In genomic region chr15:91865903-91866302, GRCh38 we compare ENCODE assay signal across 9 cellular contexts. TPM values are rescaled to one million over a fixed set of nuclear protein-coding genes. Genes with fewer than 3 reads are reported as not detected.
DNase-seq lines count a peak whose midpoint lies in the region; TF ChIP-seq lines count a peak whose summit lies in the region.
"Had no signal": no experiment of that assay in that cellular context is flagged by ENCODE, and none has a peak within 500 bp of the region (broad histone marks: within the 10 kb centered on the region; RNA-seq: fewer than 3 reads in every experiment).

No MANE protein-coding gene starts in this region.

- no peaks in the 10 kb centered on the region for H3K9me2 ChIP-seq in SK-N-SH

- H3K36me3 ChIP-seq in SK-N-SH (replicated peaks in 1 of 2; ENCODE audit: control insufficient read depth in 1 of 2, insufficient read depth in 2 of 2, low read length in 1 of 2) (no peaks in the 10 kb centered on the region), smooth muscle cell (ENCODE audit: low read depth) (no peaks in the 10 kb centered on the region)

- no peak for TF ChIP-seq EP300 in SK-N-SH (IDR thresholded peaks at IDR 0.05; ENCODE audit: borderline replicate concordance in 1 of 2, low read depth in 1 of 2, low read length in 1 of 2)

- H3K79me2 ChIP-seq in SK-N-SH (ENCODE audit: insufficient read depth) (peaks cover 48% of the 10 kb centered on the region), smooth muscle cell (ENCODE audit: low read depth) (no peaks in the 10 kb centered on the region)

- H3K9ac ChIP-seq in SK-N-SH (peak overlapping the region; percentile 53), smooth muscle cell (ENCODE audit: low read depth) (no peak overlapping the region)

- TF ChIP-seq CTCF in SK-N-SH (IDR thresholded peaks at IDR 0.05) (no peak), fibroblast of mammary gland (conservative IDR thresholded peaks at IDR 0.05; ENCODE audit: control insufficient read depth, insufficient read depth, low read depth, low read length) (no peak), smooth muscle cell (IDR thresholded peaks at IDR 0.05; ENCODE audit: borderline replicate concordance, insufficient read depth, poor library complexity, severe bottlenecking) (no peak)

- H3F3A ChIP-seq in SK-N-SH (replicated peaks; ENCODE audit: insufficient read depth) = peaks cover 31% of the 10 kb centered on the region
- H3F3A ChIP-seq in smooth muscle cell (ENCODE audit: low read depth) = no peaks in the 10 kb centered on the region

- H3K4me3 ChIP-seq in SK-N-SH (ENCODE audit: low read depth in 2 of 2, low read length in 1 of 2) (no peak overlapping the region), fibroblast of mammary gland (ENCODE audit: control insufficient read depth, low read depth, low read length) (no peak overlapping the region), smooth muscle cell (no peak overlapping the region)

- no peak for TF ChIP-seq RAD21 in SK-N-SH (IDR thresholded peaks at IDR 0.05; ENCODE audit: low read length)

- H3K4me2 ChIP-seq in SK-N-SH = peak overlapping the region; percentile 70
- no peak overlapping the region for H3K4me2 ChIP-seq in smooth muscle cell

- H4K20me1 ChIP-seq in SK-N-SH (ENCODE audit: insufficient read depth) (no peaks in the 10 kb centered on the region), smooth muscle cell (ENCODE audit: low read depth) (no peaks in the 10 kb centered on the region)

- H3K9me3 ChIP-seq in SK-N-SH (no peaks in the 10 kb centered on the region), smooth muscle cell (replicated peaks; ENCODE audit: low read depth) (no peaks in the 10 kb centered on the region)

- no peaks in the 10 kb centered on the region for H3K27me3 ChIP-seq in SK-N-SH (ENCODE audit: insufficient read depth)
- H3K27me3 ChIP-seq in smooth muscle cell (ENCODE audit: low read depth) = no peaks in the 10 kb centered on the region

- peaks cover 25 to 29% of the 10 kb centered on the region in 2 experiments for H3K4me1 ChIP-seq in SK-N-SH (ENCODE audit: control insufficient read depth in 1 of 2, insufficient read depth in 2 of 2, low read depth in 1 of 2, low read length in 1 of 2)
- peaks cover 4% of the 10 kb centered on the region for H3K4me1 ChIP-seq in smooth muscle cell (ENCODE audit: low read depth)

- CTCF ChIA-PET in SK-N-SH (lab: Yijun Ruan, JAX) = interaction anchor here (1.4 to 2.2 kb wide), 5 partner anchors 10 to 159 kb away, joined by 3 to 14 read pairs (median 5); partner anchors contain the start of gene SLCO3A1

- POLR2A ChIA-PET in SK-N-SH (lab: Yijun Ruan, JAX) = no interaction called here

- H3K27ac ChIP-seq in SK-N-SH (ENCODE audit: low read depth in 2 of 2, low read length in 1 of 2) = peak overlapping the region; percentile 72 to 94
- H3K27ac ChIP-seq in smooth muscle cell (ENCODE audit: low read depth) = peak overlapping the region; percentile 59

- H2AFZ ChIP-seq in SK-N-SH (ENCODE audit: low read depth) = peak overlapping the region; percentile 39; the same call in 1 of the 2 replicates
- no peak overlapping the region for H2AFZ ChIP-seq in smooth muscle cell (ENCODE audit: low read depth)

- 31% methylated on average over 5 of the region's 5 CpGs for WGBS in SK-N-SH (ENCODE audit: low lambda C conversion rate)
- 72% methylated on average over 5 of the region's 5 CpGs for whole genome bisulfite sequencing in smooth muscle cell (ENCODE audit: low lambda C conversion rate)

- DNase-seq in GM03348 (ENCODE audit: low spot score) (peak; percentile 23), SK-N-SH (no peak), fibroblast of mammary gland (ENCODE audit: low read depth) (peak; percentile 45), smooth muscle cell (lab: John Stamatoyannopoulos, UW; ENCODE audit: unreplicated experiment) (no peak), NCI-H524 treated with DMSO at 0.1 percent for 48 hours (lab: John Stamatoyannopoulos, UW) (no peak), NCI-H1436 treated with DMSO at 0.1 percent for 48 hours (lab: John Stamatoyannopoulos, UW) (no peak)
- DNase-seq in central memory CD4-positive, alpha-beta T cell = no peak
- DNase-seq in stimulated activated CD4-positive, alpha-beta T cell treated with anti-CD3 and anti-CD28 coated beads, Interleukin-1b, Interleukin-23, amount 100 ng/mL, for 48 hours = no peak
- DNase-seq: DMS153 had no signal

TF ChIP-seq in SK-N-SH, 30 proteins besides CTCF, POLR2A, EP300 and RAD21:
- TF ChIP-seq, protein P1, sequence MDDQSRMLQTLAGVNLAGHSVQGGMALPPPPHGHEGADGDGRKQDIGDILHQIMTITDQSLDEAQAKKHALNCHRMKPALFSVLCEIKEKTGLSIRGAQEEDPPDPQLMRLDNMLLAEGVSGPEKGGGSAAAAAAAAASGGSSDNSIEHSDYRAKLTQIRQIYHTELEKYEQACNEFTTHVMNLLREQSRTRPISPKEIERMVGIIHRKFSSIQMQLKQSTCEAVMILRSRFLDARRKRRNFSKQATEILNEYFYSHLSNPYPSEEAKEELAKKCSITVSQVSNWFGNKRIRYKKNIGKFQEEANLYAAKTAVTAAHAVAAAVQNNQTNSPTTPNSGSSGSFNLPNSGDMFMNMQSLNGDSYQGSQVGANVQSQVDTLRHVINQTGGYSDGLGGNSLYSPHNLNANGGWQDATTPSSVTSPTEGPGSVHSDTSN (IDR thresholded peaks at IDR 0.05) = no peak
- TF ChIP-seq POLR2AphosphoS5 (IDR thresholded peaks at IDR 0.05; ENCODE audit: low read depth, low read length) = no peak
- TF ChIP-seq FOSL2 (IDR thresholded peaks at IDR 0.05; ENCODE audit: borderline replicate concordance, low read depth) = peak; percentile 21; the same call in 1 of the 2 replicates
- TF ChIP-seq RCOR1 (IDR thresholded peaks at IDR 0.05; ENCODE audit: low read length) = no peak

RNA-seq across cellular contexts. Expression of gene SLCO3A1, which starts 12.4 kb away (rescaled TPM):
- 12.1 and 19.7 TPM in 2 replicates for polyA plus RNA-seq in SK-N-SH (2012; rRNA removed)
- 7.2 and 12.6 TPM in 2 replicates for polyA plus RNA-seq in SK-N-SH (2012; cell fraction: cytosol; rRNA removed)
- 15.6 and 18.2 TPM in 2 replicates for polyA plus RNA-seq in SK-N-SH (2012; cell fraction: nucleus; rRNA removed)
- total RNA-seq in smooth muscle cell = 1.0 and 12.6 TPM in 2 replicates
- polyA plus RNA-seq in smooth muscle cell = 1.3 and 4.7 TPM in 2 replicates

Comparison
In these comparisons a context has a peak if more than half of its experiments do, and no peak if none do; other contexts are left out.
1. DNase-seq: peak in GM03348 (single experiment) and fibroblast of mammary gland (single experiment); none in SK-N-SH (single experiment), smooth muscle cell (single experiment), central memory CD4-positive, alpha-beta T cell (single experiment), stimulated activated CD4-positive, alpha-beta T cell treated with anti-CD3 and anti-CD28 coated beads, Interleukin-1b, Interleukin-23, amount 100 ng/mL, for 48 hours (single experiment), NCI-H524 treated with DMSO at 0.1 percent for 48 hours (single experiment) and NCI-H1436 treated with DMSO at 0.1 percent for 48 hours (single experiment).